In genomic region chr4:185838514-185839203, GRCh38 we compare ENCODE assay signal across 12 cellular contexts. TPM values are rescaled to one million over a fixed set of nuclear protein-coding genes. Genes with fewer than 3 reads are reported as not detected.
A peak's percentile ranks its signal among the peaks of the same experiment; 100 is the strongest.
DNase-seq lines count a peak whose midpoint lies in the region; ATAC-seq, FAIRE-seq and TF ChIP-seq lines count a peak whose summit lies in the region.
"Had no signal": no experiment of that assay in that cellular context is flagged by ENCODE, and none has a peak within 500 bp of the region (broad histone marks: within the 10 kb centered on the region; RNA-seq: fewer than 3 reads in every experiment).

No MANE protein-coding gene starts in this region.

- BruUV-seq in endothelial cell of umbilical vein (replicated peaks; lab: Mats Ljungman, UMichigan) = no TSS peak

- CTCF ChIA-PET in endothelial cell of umbilical vein (lab: Charles Lee) = interaction anchor here (1.4 to 1.8 kb wide), 5 partner anchors 8 to 200 kb away, joined by 3 to 6 read pairs (median 4); no protein-coding TSS in a partner anchor

- no peaks in the 10 kb centered on the region for H3K9me1 ChIP-seq in endothelial cell of umbilical vein (replicated peaks; ENCODE audit: control insufficient read depth, extremely low read depth, insufficient read depth, low read length)

- 88 to 91% methylated on average over 11 of the region's 11 CpGs for WGBS in lung, 2 donors

- H3K9ac ChIP-seq in endothelial cell of umbilical vein (replicated peaks; ENCODE audit: extremely low read depth, insufficient read depth, low read length) = peak overlapping the region; percentile 57
- H3K9ac ChIP-seq: KMS-11 had no signal

- no peaks in the 10 kb centered on the region for H3K27me3 ChIP-seq in endothelial cell of umbilical vein (ENCODE audit: control insufficient read depth in 2 of 2, insufficient read depth in 2 of 2, low read length in 2 of 2)
- no peaks in the 10 kb centered on the region for H3K27me3 ChIP-seq in lung (ENCODE audit: control insufficient read depth, insufficient read depth)
- H3K27me3 ChIP-seq in upper lobe of right lung = no peaks in the 10 kb centered on the region

- H3K9me3 ChIP-seq in endothelial cell of umbilical vein (replicated peaks; ENCODE audit: control insufficient read depth, insufficient read depth, low read length) (no peaks in the 10 kb centered on the region), lung (ENCODE audit: control insufficient read depth in 2 of 2, insufficient read depth in 1 of 2, low read length in 1 of 2) (no peaks in the 10 kb centered on the region), upper lobe of right lung (no peaks in the 10 kb centered on the region)
- H3K9me3 ChIP-seq: mucosa of descending colon had no signal

- H3K27ac ChIP-seq in endothelial cell of umbilical vein (ENCODE audit: insufficient read depth, low read depth, low read length) (peak overlapping the region; percentile 77), lung (ENCODE audit: low read depth in 1 of 2, low read length in 1 of 2) (peak overlapping the region; percentile 21 to 80), upper lobe of right lung (peak overlapping the region; percentile 39)
- H3K27ac ChIP-seq: KMS-11 had no signal

- DNase-seq in RPMI7951 (ENCODE audit: low read depth) (peak; percentile 39), endothelial cell of umbilical vein (ENCODE audit: low read depth, low spot score) (no peak), lung (ENCODE audit: low spot score) (no peak), upper lobe of right lung (no peak), D721Med (ENCODE audit: insufficient read length, low spot score) (no peak), NCI-H524 treated with DMSO at 0.1 percent for 48 hours (lab: John Stamatoyannopoulos, UW) (no peak), glomerular visceral epithelial cell (ENCODE audit: extremely low spot score) (no peak)
- DNase-seq: NCI-H2171; stimulated activated CD4-positive, alpha-beta T cell treated with anti-CD3 and anti-CD28 coated beads, Interleukin-1b, Interleukin-23, amount 100 ng/mL, for 48 hours had no signal

- POLR2A ChIA-PET in endothelial cell of umbilical vein (lab: Charles Lee) = no interaction called here

- H3K4me1 ChIP-seq in endothelial cell of umbilical vein (ENCODE audit: control insufficient read depth, extremely low read depth, insufficient read depth, low read length) = peaks cover 38% of the 10 kb centered on the region
- peaks cover 10 to 16% of the 10 kb centered on the region in 2 donors for H3K4me1 ChIP-seq in lung (ENCODE audit: control insufficient read depth in 2 of 2, insufficient read depth in 2 of 2, low read length in 2 of 2)
- peaks cover 10% of the 10 kb centered on the region for H3K4me1 ChIP-seq in upper lobe of right lung

- H3K79me2 ChIP-seq in endothelial cell of umbilical vein (ENCODE audit: control insufficient read depth, insufficient read depth, low read length) = no peaks in the 10 kb centered on the region

- no peak for TF ChIP-seq POLR2A in endothelial cell of umbilical vein (IDR thresholded peaks at IDR 0.05; ENCODE audit: low read depth, low read length)

- TF ChIP-seq CTCF in endothelial cell of umbilical vein (IDR thresholded peaks at IDR 0.05; ENCODE audit: extremely low read depth in 1 of 2, insufficient read depth in 1 of 2, low read depth in 1 of 2, low read length in 2 of 2) = no peak
- no peak for TF ChIP-seq CTCF in lung (IDR thresholded peaks at IDR 0.05; ENCODE audit: control extremely low read depth, extremely low read depth)
- no peak for TF ChIP-seq CTCF in upper lobe of right lung (IDR thresholded peaks at IDR 0.05)
- TF ChIP-seq CTCF in D721Med (IDR thresholded peaks at IDR 0.05; ENCODE audit: insufficient read depth, missing control alignments) = no peak

- H2AFZ ChIP-seq in endothelial cell of umbilical vein (ENCODE audit: low read depth, low read length) = peak overlapping the region; percentile 70

- dilution Hi-C loops in endothelial cell of umbilical vein (cut with MboI; ENCODE audit: extremely low pct_ligation_motif_present, low sequenced_read_pairs) = no loop called here

- FAIRE-seq in endothelial cell of umbilical vein (lab: Jason Lieb, UNC) (peak; percentile 42), D721Med (lab: Jason Lieb, UNC) (no peak)

- H3K4me2 ChIP-seq in endothelial cell of umbilical vein (ENCODE audit: insufficient read depth, low read length) = no peak overlapping the region
- H3K4me2 ChIP-seq: KMS-11 had no signal

- intact Hi-C loops in endothelial cell of umbilical vein (cut with micrococcal nuclease) (loop anchor here (1.0 to 10.0 kb wide), 6 partner anchors 46 to 634 kb away; partner anchors contain the start of genes CFAP97 and SNX25), upper lobe of right lung (cut with DNase I) (no loop called here)

- no peak overlapping the region for H3K4me3 ChIP-seq in endothelial cell of umbilical vein (replicated peaks in 1 of 3; ENCODE audit: insufficient read depth in 1 of 3, low read depth in 1 of 3, low read length in 3 of 3)
- no peak overlapping the region for H3K4me3 ChIP-seq in lung
- H3K4me3 ChIP-seq in upper lobe of right lung = no peak overlapping the region
- H3K4me3 ChIP-seq: mucosa of descending colon had no signal

- no peaks in the 10 kb centered on the region for H3K36me3 ChIP-seq in endothelial cell of umbilical vein (ENCODE audit: control insufficient read depth in 2 of 2, extremely low read depth in 1 of 2, insufficient read depth in 2 of 2, low read length in 2 of 2)
- no peaks in the 10 kb centered on the region for H3K36me3 ChIP-seq in lung (ENCODE audit: control insufficient read depth in 2 of 2, insufficient read depth in 2 of 2, low read length in 2 of 2)
- H3K36me3 ChIP-seq in upper lobe of right lung = no peaks in the 10 kb centered on the region

- no peak for ATAC-seq in lung (ENCODE audit: insufficient read depth, low FRiP score)
- ATAC-seq in upper lobe of right lung = no peak
- ATAC-seq in HG03442 (IDR thresholded peaks at IDR 0.05; ENCODE audit: unreplicated experiment) = no peak

- H4K20me1 ChIP-seq in endothelial cell of umbilical vein (replicated peaks; ENCODE audit: control insufficient read depth, extremely low read depth, insufficient read depth, low read length) = no peaks in the 10 kb centered on the region

TF ChIP-seq in endothelial cell of umbilical vein, 7 proteins besides CTCF, POLR2A, EP300 and RAD21:
- no peak for TF ChIP-seq MAX (IDR thresholded peaks at IDR 0.05; ENCODE audit: insufficient read depth, insufficient read length)

RNA-seq across cellular contexts. Expression of gene SORBS2, which starts 26.7 kb away (rescaled TPM):
- total RNA-seq in RPMI7951 (2014; rRNA removed; shearing (Covaris generic)) = 11.8 and 17.3 TPM in 2 replicates
- total RNA-seq in endothelial cell of umbilical vein (75.5 and 82.5 TPM in 2 replicates), lung (10 to 100 TPM; 38.4 to 70.4 TPM), upper lobe of right lung (44.9 TPM)
- polyA plus RNA-seq in endothelial cell of umbilical vein (69.8 and 105 TPM in 2 replicates), lung (10 to 100 TPM; 11.2 to 14.4 TPM)
- polyA plus RNA-seq in endothelial cell of umbilical vein (2011; cell fraction: cytosol; rRNA removed) = 65.4 and 67.5 TPM in 2 replicates
- polyA plus RNA-seq in endothelial cell of umbilical vein (2011; cell fraction: nucleus; rRNA removed) = 108 and 127 TPM in 2 replicates
- polyA plus RNA-seq in endothelial cell of umbilical vein (2012) = 19.4 and 34.9 TPM in 2 replicates
- 191 and 202 TPM in 2 replicates for polyA minus RNA-seq in endothelial cell of umbilical vein
- polyA minus RNA-seq in endothelial cell of umbilical vein (2011; cell fraction: cytosol; rRNA and poly(A)+ RNA removed) = 6.6 TPM
- 313 and 457 TPM in 2 replicates for polyA minus RNA-seq in endothelial cell of umbilical vein (2011; cell fraction: nucleus; rRNA and poly(A)+ RNA removed)
